ENCODE assay signal across 8 cellular contexts in genomic region chr2:11746376-11746806, GRCh38. TPM values are rescaled to one million over a fixed set of nuclear protein-coding genes. Genes with fewer than 3 reads are reported as not detected.
DNase-seq lines count a peak whose midpoint lies in the region; ATAC-seq, FAIRE-seq and TF ChIP-seq lines count a peak whose summit lies in the region.

Gene LPIN1 (plus strand): TSS chr2:11746632. CDS start chr2:11765542, 18,910 bp downstream.

- ATAC-seq in GM19043 (IDR thresholded peaks at IDR 0.05; ENCODE audit: low read depth, unreplicated experiment): peak; percentile 41
- peak; percentile 62 for ATAC-seq in HG03354 (IDR thresholded peaks at IDR 0.05; ENCODE audit: poor library complexity, severe bottlenecking, unreplicated experiment)
- ATAC-seq in HepG2: peak; percentile 71

- CTCF ChIA-PET in HepG2 (lab: Yijun Ruan, JAX; ENCODE audit: low intra/inter-chr PET ratio, low total read pairs): interaction anchor here (1.3 kb wide), 1 partner anchor 58 kb away, joined by 4 read pairs; no protein-coding TSS in a partner anchor

- H3K4me3 ChIP-seq in BE2C (ENCODE audit: low read depth, low read length): peak within 1 kb of the TSS; percentile 95
- H3K4me3 ChIP-seq in HepG2 (replicated peaks in 1 of 3; ENCODE audit: insufficient read depth in 1 of 3, low read depth in 2 of 3, low read length in 3 of 3): peak within 1 kb of the TSS; percentile 77 to 96 (median 83)

- in situ Hi-C loops in HepG2 (cut with HindIII; ENCODE audit: extremely low pct_ligation_motif_present, low pct_unique_long_range_greater_than_20kb): no loop called here

- TF ChIP-seq CTCF in BE2C (IDR thresholded peaks at IDR 0.05; ENCODE audit: low read depth, low read length) (no peak), HepG2 (CRISPR knock-in tag; IDR thresholded peaks at IDR 0.05) (peak; percentile 32; the same call in 1 of the 2 replicates)

- 2% methylated on average over 18 of the region's 49 CpGs for WGBS in HepG2 (ENCODE audit: low lambda C conversion rate)

- H3K27me3 Mint-ChIP-seq in dendritic cell treated with granulocyte-macrophage colony-stimulating factor and Interleukin-4, amounts not matched to agents 40 ng/mL and 50 ng/mL, for 4 days: peaks cover 16% of the 10 kb centered on the region

- H3K9me3 Mint-ChIP-seq in dendritic cell treated with granulocyte-macrophage colony-stimulating factor and Interleukin-4, amounts not matched to agents 40 ng/mL and 50 ng/mL, for 4 days: no peaks in the 10 kb centered on the region

- DNase-seq in BE2C (peak; percentile 96), NCI-H748 (lab: John Stamatoyannopoulos, UW; ENCODE audit: unreplicated experiment) (peak; percentile 91), HepG2 (ENCODE audit: low spot score) (peak; percentile 70)
- DNase-seq in activated CD4-positive, alpha-beta T cell treated with anti-CD3 and anti-CD28 coated beads, Interleukin-2, amount 50 U/mL, for 4 hours: peak; percentile 82 to 85
- peak; percentile 78 to 84 for DNase-seq in stimulated activated CD4-positive, alpha-beta T cell treated with anti-CD3 and anti-CD28 coated beads, Interleukin-2, amount 100 ng/mL, for 48 hours

- H3K27ac Mint-ChIP-seq in dendritic cell treated with granulocyte-macrophage colony-stimulating factor and Interleukin-4, amounts not matched to agents 40 ng/mL and 50 ng/mL, for 4 days: peak within 1 kb of the TSS; percentile 82

- H3K27me3 ChIP-seq in BE2C (no peaks in the 10 kb centered on the region), HepG2 (ENCODE audit: control insufficient read depth in 1 of 2, insufficient read depth in 2 of 2, low read length in 2 of 2) (no peaks in the 10 kb centered on the region; a peak in 2 of 5 replicates)

- no peaks in the 10 kb centered on the region; the same call in 1 of the 2 replicates for H3K36me3 ChIP-seq in BE2C
- no peaks in the 10 kb centered on the region for H3K36me3 ChIP-seq in HepG2 (replicated peaks in 1 of 2; ENCODE audit: control insufficient read depth in 1 of 2, insufficient read depth in 2 of 2, low read length in 2 of 2)

- H3K4me1 ChIP-seq in BE2C (peaks cover 34% of the 10 kb centered on the region), HepG2 (ENCODE audit: insufficient read depth, low read length) (peaks cover 73% of the 10 kb centered on the region)

- H4K20me1 ChIP-seq in HepG2 (ENCODE audit: insufficient read depth, low read length): no peaks in the 10 kb centered on the region; the same call in 1 of the 2 replicates

- no TSS peak for BruUV-seq in HepG2 (replicated peaks; lab: Mats Ljungman, UMichigan)

- intact Hi-C loops in dendritic cell treated with granulocyte-macrophage colony-stimulating factor and Interleukin-4, amounts not matched to agents 40 ng/mL and 50 ng/mL, for 4 days (cut with micrococcal nuclease): loop anchor here (1.0 to 10.0 kb wide), 3 partner anchors 58 to 402 kb away; partner anchors contain the start of genes E2F6 and ROCK2
- intact Hi-C loops in HepG2 (cut with micrococcal nuclease; ENCODE audit: unreplicated experiment): loop anchor here (2.0 to 10.0 kb wide), 2 partner anchors 58 to 1258 kb away; no protein-coding TSS in a partner anchor

- peak; percentile 30 to 76; a peak in 3 of 4 replicates for TF ChIP-seq POLR2A in HepG2 (IDR thresholded peaks at IDR 0.05; ENCODE audit: insufficient read depth in 1 of 2, low read depth in 2 of 2, low read length in 2 of 2)

- H3K4me1 Mint-ChIP-seq in dendritic cell treated with granulocyte-macrophage colony-stimulating factor and Interleukin-4, amounts not matched to agents 40 ng/mL and 50 ng/mL, for 4 days (ENCODE audit: low read depth): peaks cover 85% of the 10 kb centered on the region

- H3K4me2 ChIP-seq in HepG2 (ENCODE audit: low read depth, low read length): peak within 1 kb of the TSS; percentile 98

- TF ChIP-seq RAD21 in HepG2 (CRISPR knock-in tag; IDR thresholded peaks at IDR 0.05): no peak; the same call in 1 of the 2 replicates

- H2AFZ ChIP-seq in HepG2 (ENCODE audit: low read length): peak within 1 kb of the TSS; percentile 96

- H3K36me3 Mint-ChIP-seq in dendritic cell treated with granulocyte-macrophage colony-stimulating factor and Interleukin-4, amounts not matched to agents 40 ng/mL and 50 ng/mL, for 4 days (ENCODE audit: low read depth): no peaks in the 10 kb centered on the region

- peak within 1 kb of the TSS; percentile 62 for H3K27ac ChIP-seq in HepG2 (ENCODE audit: extremely low read length, insufficient read depth, low read length)

- peak within 1 kb of the TSS; percentile 76 for H3K9ac ChIP-seq in HepG2 (ENCODE audit: insufficient read depth, low read depth, low read length)

- no peaks in the 10 kb centered on the region for H3K9me3 ChIP-seq in BE2C
- H3K9me3 ChIP-seq in HepG2 (ENCODE audit: low read length): no peaks in the 10 kb centered on the region

- H3K79me2 ChIP-seq in HepG2 (ENCODE audit: insufficient read depth, low read length): peaks cover 37% of the 10 kb centered on the region

- TF ChIP-seq EP300 in HepG2 (IDR thresholded peaks at IDR 0.05; ENCODE audit: low read depth in 2 of 2, low read length in 2 of 2) (peak in 1 of 2 experiments; percentile 30; a peak in 1 of 4 replicates), HepG2 (CRISPR knock-in tag; IDR thresholded peaks at IDR 0.05; ENCODE audit: borderline replicate concordance) (no peak)

- peak within 1 kb of the TSS; percentile 82 for H3K4me3 Mint-ChIP-seq in dendritic cell treated with granulocyte-macrophage colony-stimulating factor and Interleukin-4, amounts not matched to agents 40 ng/mL and 50 ng/mL, for 4 days

- FAIRE-seq in HepG2 (lab: Jason Lieb, UNC): no peak

- POLR2A ChIA-PET in HepG2 (lab: Yijun Ruan, JAX): interaction anchor here (0.6 to 2.3 kb wide), 7 partner anchors 8 to 261 kb away, joined by 3 to 16 read pairs (median 5); no protein-coding TSS in a partner anchor

TF ChIP-seq in HepG2, 621 proteins besides CTCF, POLR2A, EP300 and RAD21 (continues in another document):
- TF ChIP-seq RXRB (CRISPR knock-in tag; IDR thresholded peaks at IDR 0.05; ENCODE audit: borderline replicate concordance) (0 out of 2 replicates have a peak, but pooled peaks have one; percentile 27), RELA (CRISPR knock-in tag; IDR thresholded peaks at IDR 0.05) (peak; percentile 18; the same call in 1 of the 2 replicates), ZNF512B (CRISPR knock-in tag; IDR thresholded peaks at IDR 0.05; ENCODE audit: borderline replicate concordance) (no peak), BCL6 (CRISPR knock-in tag; IDR thresholded peaks at IDR 0.05) (no peak), ZIK1 (CRISPR knock-in tag; IDR thresholded peaks at IDR 0.05; ENCODE audit: borderline replicate concordance, low read depth) (0 out of 2 replicates have a peak, but pooled peaks have one; percentile 47), HNF4G (IDR thresholded peaks at IDR 0.05; ENCODE audit: borderline replicate concordance, low read depth, low read length) (peak; percentile 22; the same call in 1 of the 2 replicates), HNF4G (CRISPR knock-in tag; IDR thresholded peaks at IDR 0.05; ENCODE audit: borderline replicate concordance, low read depth) (no peak), ZNF296 (CRISPR knock-in tag; conservative IDR thresholded peaks at IDR 0.05) (no peak), SOX13 (IDR thresholded peaks at IDR 0.05) (no peak), SOX13 (CRISPR knock-in tag; conservative IDR thresholded peaks at IDR 0.05 in 1 of 2, IDR thresholded peaks at IDR 0.05 in 1 of 2) (peak in 1 of 2 experiments; percentile 22; a peak in 1 of 4 replicates)

RNA-seq across cellular contexts. Expression of gene LPIN1, which starts in this region (rescaled TPM):
- polyA plus RNA-seq in BE2C (2012; ENCODE audit: insufficient read depth, insufficient read length, low read depth): 89.6 TPM
- total RNA-seq in HepG2 (2016; rRNA removed; fragmentation: Illumina TruSeq; extraction: Trizol): 6.6 and 9.7 TPM in 2 replicates
- 7.3 TPM in 2 replicates for total RNA-seq in HepG2 (2016; cell fraction: cytosol; rRNA removed; fragmentation: Illumina TruSeq; extraction: Trizol; ENCODE audit: low read depth)
- total RNA-seq in HepG2 (2016; cell fraction: insoluble cytoplasmic fraction; rRNA removed; fragmentation: Illumina TruSeq; extraction: Trizol): 6.5 and 9.8 TPM in 2 replicates
- total RNA-seq in HepG2 (2016; cell fraction: membrane; rRNA removed; fragmentation: Illumina TruSeq; extraction: Trizol): 2.9 and 3.2 TPM in 2 replicates
- total RNA-seq in HepG2 (2016; cell fraction: nucleus; rRNA removed; fragmentation: Illumina TruSeq; extraction: Trizol): 12.8 and 16.9 TPM in 2 replicates
- 19.4 and 23.4 TPM in 2 replicates for polyA plus RNA-seq in HepG2 (2011; rRNA removed)
- 8.3 and 10.4 TPM in 2 replicates for polyA plus RNA-seq in HepG2 (2011; cell fraction: cytosol; rRNA removed)
- polyA plus RNA-seq in HepG2 (2011; cell fraction: nucleus; rRNA removed): 25.2 and 33.5 TPM in 2 replicates
- polyA plus RNA-seq in HepG2 (2012): 11.7 and 14.4 TPM in 2 replicates
- polyA plus RNA-seq in HepG2 (2016; cell fraction: cytosol; fragmentation: Illumina TruSeq; extraction: Trizol; ENCODE audit: low read depth): 0.68 and 1.0 TPM in 2 replicates
- polyA plus RNA-seq in HepG2 (2016; cell fraction: insoluble cytoplasmic fraction; fragmentation: Illumina TruSeq; extraction: Trizol; ENCODE audit: low read depth): 5.6 and 6.7 TPM in 2 replicates
- 1.1 and 1.5 TPM in 2 replicates for polyA plus RNA-seq in HepG2 (2016; cell fraction: membrane; fragmentation: Illumina TruSeq; extraction: Trizol; ENCODE audit: low read depth)
- 28.2 and 32.3 TPM in 2 replicates for polyA plus RNA-seq in HepG2 (2016; cell fraction: nucleus; fragmentation: Illumina TruSeq; extraction: Trizol; ENCODE audit: insufficient read depth, low read depth)
- 10.2 and 31.2 TPM in 2 replicates for polyA minus RNA-seq in HepG2 (2011; rRNA and poly(A)+ RNA removed; ENCODE audit: low replicate concordance)
- polyA minus RNA-seq in HepG2 (2011; cell fraction: cytosol; rRNA and poly(A)+ RNA removed): 5.0 and 9.9 TPM in 2 replicates
- 33.9 and 53.5 TPM in 2 replicates for polyA minus RNA-seq in HepG2 (2011; cell fraction: nucleus; rRNA and poly(A)+ RNA removed)

Comparison
In these comparisons a context has a peak if more than half of its experiments do, and no peak if none do; other contexts are left out.
1. Peak in every context shown above with its lines: DNase-seq, ATAC-seq, H3K4me3 ChIP-seq and H3K27ac ChIP-seq.